In the genomic region with DNA sequence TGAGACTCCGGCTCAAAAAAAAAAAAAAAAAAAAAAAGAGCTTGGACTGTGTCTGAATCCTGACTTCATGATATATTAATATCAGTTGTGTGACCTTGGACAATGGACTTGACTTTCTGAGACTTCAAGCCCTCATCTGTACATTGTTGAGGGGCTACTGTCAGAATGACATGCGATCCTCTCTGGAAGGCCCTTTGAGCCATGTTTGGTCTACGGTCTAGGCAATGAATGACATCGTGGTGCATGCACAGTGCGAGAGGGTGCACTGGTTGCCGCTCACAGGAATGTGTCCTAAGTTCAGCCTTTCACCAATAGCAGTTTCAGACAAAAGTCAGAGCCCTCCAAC, we compare ENCODE assay signal across 29 cellular contexts.
"Had no signal": no experiment of that assay in that cellular context is flagged by ENCODE, and none has a peak within 500 bp of the region (broad histone marks: within the 10 kb centered on the region; RNA-seq: fewer than 3 reads in every experiment).

No MANE protein-coding gene starts in this region.

- H3K4me1 Mint-ChIP-seq: stimulated activated effector memory CD8-positive, alpha-beta T cell treated with anti-CD3 and anti-CD28 coated beads, Interleukin-12 subunit alpha, Interleukin-12 subunit beta, amount 100 ng/mL, for 72 hours; stimulated activated memory B cell treated with anti-CD40 and anti-IgM and Interleukin-4, amounts not matched to agents 10 μg/mL and 1 μg/mL and 100 μg/mL, for 72 hours; stimulated activated naive B cell treated with anti-CD40 and anti-IgM and Interleukin-4, amounts not matched to agents 10 μg/mL and 1 μg/mL and 100 μg/mL, for 72 hours; stimulated activated naive CD8-positive, alpha-beta T cell treated with anti-CD3 and anti-CD28 coated beads, Interleukin-15, amount 100 ng/mL, for 72 hours had no signal

- H3K27ac ChIP-seq: stomach, suprapubic skin, testis, thoracic aorta, thyroid gland, tibial artery, uterus, vagina had no signal

- H3K4me3 ChIP-seq: stomach, suprapubic skin, testis, thoracic aorta, thyroid gland, tibial artery, tibial nerve, transverse colon, upper lobe of left lung, upper lobe of right lung, uterus, vagina had no signal

- H3K36me3 ChIP-seq: thoracic aorta, thyroid gland, transverse colon, upper lobe of right lung, uterus, vagina had no signal

- H3K27ac Mint-ChIP-seq: stimulated activated effector memory CD8-positive, alpha-beta T cell treated with anti-CD3 and anti-CD28 coated beads, Interleukin-12 subunit alpha, Interleukin-12 subunit beta, amount 100 ng/mL, for 72 hours; stimulated activated memory B cell treated with anti-CD40 and anti-IgM and Interleukin-4, amounts not matched to agents 10 μg/mL and 1 μg/mL and 100 μg/mL, for 72 hours; stimulated activated naive B cell treated with anti-CD40 and anti-IgM and Interleukin-4, amounts not matched to agents 10 μg/mL and 1 μg/mL and 100 μg/mL, for 72 hours; stimulated activated naive CD8-positive, alpha-beta T cell treated with anti-CD3 and anti-CD28 coated beads, Interleukin-15, amount 100 ng/mL, for 72 hours; stimulated activated naive CD8-positive, alpha-beta T cell treated with anti-CD3 and anti-CD28 coated beads, Interleukin-15, Interleukin-2, amounts not matched to agents 100 ng/mL and 50 ng/mL, for 24 hours; type B pancreatic cell had no signal

- ATAC-seq: stimulated activated effector memory CD8-positive, alpha-beta T cell treated with anti-CD3 and anti-CD28 coated beads, Interleukin-12 subunit alpha, Interleukin-12 subunit beta, amount 100 ng/mL, for 72 hours; stimulated activated memory B cell treated with anti-CD40 and anti-IgM and Interleukin-4, amounts not matched to agents 10 μg/mL and 1 μg/mL and 100 μg/mL, for 72 hours; stimulated activated naive B cell treated with anti-CD40 and anti-IgM and Interleukin-4, amounts not matched to agents 10 μg/mL and 1 μg/mL and 100 μg/mL, for 72 hours; stimulated activated naive CD8-positive, alpha-beta T cell treated with anti-CD3 and anti-CD28 coated beads, Interleukin-15, amount 100 ng/mL, for 72 hours; stimulated activated naive CD8-positive, alpha-beta T cell treated with anti-CD3 and anti-CD28 coated beads, Interleukin-15, Interleukin-2, amounts not matched to agents 100 U/mL and 50 U/mL, for 24 hours had no signal

- H3K4me1 ChIP-seq: testis, thyroid gland, tibial artery, tibial nerve, upper lobe of right lung, uterus, vagina had no signal

- H3K4me3 Mint-ChIP-seq: stimulated activated effector memory CD8-positive, alpha-beta T cell treated with anti-CD3 and anti-CD28 coated beads, Interleukin-12 subunit alpha, Interleukin-12 subunit beta, amount 100 ng/mL, for 72 hours; stimulated activated memory B cell treated with anti-CD40 and anti-IgM and Interleukin-4, amounts not matched to agents 10 μg/mL and 1 μg/mL and 100 μg/mL, for 72 hours; stimulated activated naive B cell treated with anti-CD40 and anti-IgM and Interleukin-4, amounts not matched to agents 10 μg/mL and 1 μg/mL and 100 μg/mL, for 72 hours; stimulated activated naive CD8-positive, alpha-beta T cell treated with anti-CD3 and anti-CD28 coated beads, Interleukin-15, amount 100 ng/mL, for 72 hours; stimulated activated naive CD8-positive, alpha-beta T cell treated with anti-CD3 and anti-CD28 coated beads, Interleukin-15, Interleukin-2, amounts not matched to agents 100 ng/mL and 50 ng/mL, for 24 hours; type B pancreatic cell had no signal

- H3K9me3 ChIP-seq: stomach, suprapubic skin, testis, thoracic aorta, thyroid gland, tibial artery, tibial nerve, transverse colon, upper lobe of left lung, upper lobe of right lung, uterus, vagina had no signal

- DNase-seq: stimulated activated CD4-positive, alpha-beta T cell treated with anti-CD3 and anti-CD28 coated beads, Interleukin-2, amount 100 ng/mL, for 48 hours; stimulated activated CD4-positive, alpha-beta T cell treated with anti-CD3 and anti-CD28 coated beads, Interleukin-4, amount 100 ng/mL, for 1 hour; stimulated activated CD4-positive, alpha-beta T cell treated with anti-CD3 and anti-CD28 coated beads, Interleukin-4, amount 100 ng/mL, for 24 hours; stimulated activated CD4-positive, alpha-beta T cell treated with anti-CD3 and anti-CD28 coated beads, Interleukin-4, amount 100 ng/mL, for 4 hours; stimulated activated CD8-positive, alpha-beta memory T cell treated with anti-CD3 and anti-CD28 coated beads, Interleukin-4, amount 100 ng/mL, for 48 hours; stimulated activated naive B cell treated with anti-CD40 and anti-IgM and Interleukin-4, amounts not matched to agents 10 μg/mL and 1 μg/mL and 100 μg/mL, for 72 hours; stimulated activated naive CD4-positive, alpha-beta T cell; stimulated activated naive CD4-positive, alpha-beta T cell treated with Interleukin-2 at 50 U/mL for 16 hours; stimulated activated naive CD8-positive, alpha-beta T cell treated with anti-CD3 and anti-CD28 coated beads, Interleukin-15, amount 100 ng/mL, for 72 hours; stimulated activated naive CD8-positive, alpha-beta T cell treated with anti-CD3 and anti-CD28 coated beads, Interleukin-15, Interleukin-2, amounts not matched to agents 100 U/mL and 50 U/mL, for 24 hours; substantia nigra; testis; trophoblast cell; uterus had no signal

- H3K27me3 ChIP-seq: stomach, suprapubic skin, testis, thyroid gland, tibial artery, tibial nerve, transverse colon, upper lobe of left lung, upper lobe of right lung, uterus, vagina had no signal

- FAIRE-seq: urothelium cell line had no signal

- H3K36me3 Mint-ChIP-seq: stimulated activated effector memory CD8-positive, alpha-beta T cell treated with anti-CD3 and anti-CD28 coated beads, Interleukin-12 subunit alpha, Interleukin-12 subunit beta, amount 100 ng/mL, for 72 hours; stimulated activated memory B cell treated with anti-CD40 and anti-IgM and Interleukin-4, amounts not matched to agents 10 μg/mL and 1 μg/mL and 100 μg/mL, for 72 hours; stimulated activated naive B cell treated with anti-CD40 and anti-IgM and Interleukin-4, amounts not matched to agents 10 μg/mL and 1 μg/mL and 100 μg/mL, for 72 hours; type B pancreatic cell had no signal

- H3K9me3 Mint-ChIP-seq: stimulated activated effector memory CD8-positive, alpha-beta T cell treated with anti-CD3 and anti-CD28 coated beads, Interleukin-12 subunit alpha, Interleukin-12 subunit beta, amount 100 ng/mL, for 72 hours; stimulated activated memory B cell treated with anti-CD40 and anti-IgM and Interleukin-4, amounts not matched to agents 10 μg/mL and 1 μg/mL and 100 μg/mL, for 72 hours; stimulated activated naive B cell treated with anti-CD40 and anti-IgM and Interleukin-4, amounts not matched to agents 10 μg/mL and 1 μg/mL and 100 μg/mL, for 72 hours; stimulated activated naive CD8-positive, alpha-beta T cell treated with anti-CD3 and anti-CD28 coated beads, Interleukin-15, amount 100 ng/mL, for 72 hours; stimulated activated naive CD8-positive, alpha-beta T cell treated with anti-CD3 and anti-CD28 coated beads, Interleukin-15, Interleukin-2, amounts not matched to agents 100 ng/mL and 50 ng/mL, for 24 hours; type B pancreatic cell had no signal

- H3K27me3 Mint-ChIP-seq: stimulated activated naive CD8-positive, alpha-beta T cell treated with anti-CD3 and anti-CD28 coated beads, Interleukin-15, amount 100 ng/mL, for 72 hours; stimulated activated naive CD8-positive, alpha-beta T cell treated with anti-CD3 and anti-CD28 coated beads, Interleukin-15, Interleukin-2, amounts not matched to agents 100 ng/mL and 50 ng/mL, for 24 hours had no signal
